ENCODE assay signal across 15 cellular contexts in the genomic region with DNA sequence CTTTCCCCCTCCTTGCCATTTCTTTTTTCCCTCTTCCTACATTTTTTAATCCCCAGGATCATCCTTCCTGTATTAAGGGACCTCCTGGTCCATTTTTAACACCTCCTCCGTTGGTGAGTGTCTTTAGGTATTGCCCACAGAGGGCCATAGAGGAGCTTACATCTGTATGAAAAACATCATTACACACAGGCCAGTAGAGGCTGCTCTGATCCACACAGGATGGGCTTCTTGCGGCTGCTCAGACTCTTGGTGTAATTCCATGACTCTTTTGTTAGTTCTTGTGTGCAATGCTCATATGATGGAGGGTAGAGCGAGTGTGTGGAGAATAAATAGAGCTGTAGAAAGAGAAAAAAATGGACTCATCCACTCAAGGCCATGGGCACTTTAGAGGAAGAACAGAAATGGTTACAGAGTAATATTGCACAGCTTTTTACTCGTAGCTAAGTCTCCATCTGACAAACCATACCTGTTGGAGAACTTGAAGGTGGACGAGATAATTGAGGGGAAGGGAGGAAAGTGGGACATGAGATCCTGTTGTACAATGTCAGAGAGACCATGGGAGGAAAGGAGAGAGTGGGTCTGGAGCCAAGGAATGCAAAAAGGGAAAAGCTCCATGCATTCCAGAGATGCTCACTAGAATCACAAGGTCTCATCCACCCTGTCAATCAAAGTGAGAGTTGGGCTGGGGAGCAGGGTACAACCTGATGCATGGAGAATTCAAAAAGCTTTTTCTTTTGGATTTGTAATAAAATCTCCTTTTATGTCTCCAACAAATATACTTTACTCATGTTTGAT.
DNase-seq lines count a peak whose midpoint lies in the region; ATAC-seq and TF ChIP-seq lines count a peak whose summit lies in the region.
"Had no signal": no experiment of that assay in that cellular context is flagged by ENCODE, and none has a peak within 500 bp of the region (broad histone marks: within the 10 kb centered on the region; RNA-seq: fewer than 3 reads in every experiment).

No MANE protein-coding gene starts in this region.

- no peak overlapping the region for H3K9ac ChIP-seq in mesendoderm (ENCODE audit: low read length)

- no peak overlapping the region for H3K27ac ChIP-seq in mesendoderm (ENCODE audit: low read depth, low read length)
- H3K27ac ChIP-seq: hepatocyte had no signal

- peak; percentile 21 for DNase-seq in M059J (ENCODE audit: low read depth)
- DNase-seq in dermis blood vessel endothelial cell: peak; percentile 7
- DNase-seq in mesendoderm: peak; percentile 24
- no peak for DNase-seq in CD1c-positive myeloid dendritic cell (ENCODE audit: extremely low spot score)
- no peak for DNase-seq in T-helper 17 cell
- no peak for DNase-seq in activated CD4-positive, alpha-beta T cell treated with anti-CD3 and anti-CD28 coated beads, Interleukin-2, amount 50 U/mL, for 1 hour
- DNase-seq: activated CD8-positive, alpha-beta memory T cell treated with anti-CD3 and anti-CD28 coated beads, Interleukin-2, amount 50 U/mL, for 48 hours; Calu3; effector CD8-positive, alpha-beta T cell; NCI-H345; occipital lobe had no signal

- no peak overlapping the region for H2BK15ac ChIP-seq in mesendoderm (replicated peaks; ENCODE audit: low read depth)

- H3K4me1 Mint-ChIP-seq in T-helper 17 cell: no peaks in the 10 kb centered on the region

- peaks cover 9% of the 10 kb centered on the region for H3K27me3 Mint-ChIP-seq in T-helper 17 cell

- H3K4me1 ChIP-seq in mesendoderm (ENCODE audit: control insufficient read depth, low read depth, low read length): no peaks in the 10 kb centered on the region

- H3K23ac ChIP-seq in mesendoderm (ENCODE audit: low read length): no peak overlapping the region

- H3K56ac ChIP-seq in mesendoderm (ENCODE audit: low read length): no peak overlapping the region

- H4K5ac ChIP-seq in mesendoderm (ENCODE audit: low read length): no peak overlapping the region

- no peak overlapping the region for H3K4ac ChIP-seq in mesendoderm (ENCODE audit: low read depth, low read length)

- TF ChIP-seq CTCF in GM12872 (IDR thresholded peaks at IDR 0.05; ENCODE audit: insufficient read depth, low read depth, low read length): peak; percentile 11; the same call in 1 of the 3 replicates

- no peak overlapping the region for H3K4me3 ChIP-seq in mesendoderm (ENCODE audit: low read length)
- H3K4me3 ChIP-seq: GM23338, hepatocyte, lung had no signal

- H3K18ac ChIP-seq in mesendoderm (ENCODE audit: low read length): no peak overlapping the region

- H3K27ac Mint-ChIP-seq in T-helper 17 cell: no peak overlapping the region
- H3K27ac Mint-ChIP-seq: GM23338 had no signal

- H3K4me3 Mint-ChIP-seq in T-helper 17 cell: no peak overlapping the region
- H3K4me3 Mint-ChIP-seq: GM23338 had no signal

- WGBS in mesendoderm (ENCODE audit: extremely low coverage, insufficient coverage, low lambda C conversion rate): no CpG with 5 or more reads among the region's 5 CpGs

- no peak overlapping the region for H3K4me2 ChIP-seq in mesendoderm (ENCODE audit: low read length)
- H3K4me2 ChIP-seq: GM23338, hepatocyte had no signal

- no peaks in the 10 kb centered on the region for H3K9me3 ChIP-seq in T-helper 17 cell (ENCODE audit: control insufficient read depth, low read length, poor library complexity, severe bottlenecking)

- H2BK5ac ChIP-seq in mesendoderm (ENCODE audit: low read length): no peak overlapping the region

- no peak overlapping the region for H2BK120ac ChIP-seq in mesendoderm (ENCODE audit: low read depth, low read length)

- H2AK5ac ChIP-seq in mesendoderm (ENCODE audit: low read length): no peak overlapping the region

- no peaks in the 10 kb centered on the region for H3K27me3 ChIP-seq in mesendoderm (ENCODE audit: insufficient read depth, low read length, poor library complexity)
- H3K27me3 ChIP-seq: hepatocyte had no signal

- no peak for ATAC-seq in T-helper 17 cell
- ATAC-seq: GM23338 had no signal

- no peaks in the 10 kb centered on the region for H3K79me1 ChIP-seq in mesendoderm (ENCODE audit: low read length)

- H3K79me2 ChIP-seq in mesendoderm (ENCODE audit: control insufficient read depth, insufficient read depth, low read length): no peaks in the 10 kb centered on the region
- H3K79me2 ChIP-seq: hepatocyte had no signal

- no peaks in the 10 kb centered on the region for H3K36me3 Mint-ChIP-seq in T-helper 17 cell (ENCODE audit: low read depth)

- no peaks in the 10 kb centered on the region for H3K36me3 ChIP-seq in mesendoderm (ENCODE audit: control insufficient read depth, insufficient read depth, low read length)

- no peak overlapping the region for H4K8ac ChIP-seq in mesendoderm (ENCODE audit: low read depth, low read length)

Comparison
In these comparisons a context has a peak if more than half of its experiments do, and no peak if none do; other contexts are left out.
1. DNase-seq: peak in M059J (single experiment), dermis blood vessel endothelial cell (single experiment) and mesendoderm (single experiment); none in CD1c-positive myeloid dendritic cell (single experiment), T-helper 17 cell (0 of 3) and activated CD4-positive, alpha-beta T cell treated with anti-CD3 and anti-CD28 coated beads, Interleukin-2, amount 50 U/mL, for 1 hour (single experiment).